ENCODE assay signal across 9 cellular contexts in the genomic region with DNA sequence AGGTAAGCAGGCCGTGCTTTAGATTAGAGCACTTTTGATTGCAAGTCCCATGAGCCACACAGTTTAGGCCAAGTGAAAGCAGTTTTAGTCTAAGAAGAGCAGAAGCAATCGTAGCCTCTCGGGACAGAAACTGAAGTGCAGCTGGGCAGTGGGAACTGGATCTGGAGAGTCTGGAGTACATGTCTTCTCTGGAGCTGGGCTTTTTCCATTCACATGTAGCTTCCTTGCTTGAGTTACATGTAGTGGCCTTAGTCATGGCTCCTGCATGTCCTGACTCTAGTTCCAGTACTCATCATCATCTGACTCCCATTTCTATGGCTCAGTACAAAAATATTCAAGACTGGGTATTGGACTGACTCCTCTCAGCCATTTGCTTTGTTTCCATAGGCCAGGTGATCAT. TPM values are rescaled to one million over a fixed set of nuclear protein-coding genes. Genes with fewer than 3 reads are reported as not detected.
DNase-seq lines count a peak whose midpoint lies in the region; ATAC-seq and TF ChIP-seq lines count a peak whose summit lies in the region.
"Had no signal": no experiment of that assay in that cellular context is flagged by ENCODE, and none has a peak within 500 bp of the region (broad histone marks: within the 10 kb centered on the region; RNA-seq: fewer than 3 reads in every experiment).

No MANE protein-coding gene starts in this region.

- DNase-seq in M059J (ENCODE audit: low read depth) (peak; percentile 63), chondrocyte (ENCODE audit: low spot score) (no peak), hepatocyte (ENCODE audit: low spot score) (no peak), upper lobe of right lung (no peak), spleen (no peak)
- no peak for DNase-seq in activated T-cell treated with anti-CD3 and anti-CD28 coated beads, Interleukin-2, amount 50 U/mL, for 48 hours
- DNase-seq: activated CD8-positive, alpha-beta memory T cell treated with anti-CD3 and anti-CD28 coated beads, Interleukin-2, amount 10 ng/mL, durations not matched to agents 7 days and 5 days; NCI-H1694 treated with DMSO at 0.1 percent for 48 hours had no signal

- no peak overlapping the region for H3K4me3 Mint-ChIP-seq in chondrocyte (ENCODE audit: unreplicated experiment)
- H3K4me3 Mint-ChIP-seq: activated CD8-positive, alpha-beta memory T cell treated with anti-CD3 and anti-CD28 coated beads, Interleukin-2, amount 10 ng/mL, durations not matched to agents 7 days and 5 days had no signal

- H3K36me3 Mint-ChIP-seq in chondrocyte (ENCODE audit: low read depth) = peaks cover 1% of the 10 kb centered on the region
- H3K36me3 Mint-ChIP-seq: activated CD8-positive, alpha-beta memory T cell treated with anti-CD3 and anti-CD28 coated beads, Interleukin-2, amount 10 ng/mL, durations not matched to agents 7 days and 5 days had no signal

- no peak overlapping the region for H2AFZ ChIP-seq in hepatocyte

- no peaks in the 10 kb centered on the region for H3K27me3 ChIP-seq in hepatocyte
- no peaks in the 10 kb centered on the region for H3K27me3 ChIP-seq in upper lobe of right lung
- H3K27me3 ChIP-seq in spleen (replicated peaks in 1 of 7) = no peaks in the 10 kb centered on the region

- H3K4me2 ChIP-seq in hepatocyte = no peak overlapping the region

- H3K27me3 Mint-ChIP-seq in chondrocyte (ENCODE audit: low read depth) = no peaks in the 10 kb centered on the region
- H3K27me3 Mint-ChIP-seq: activated CD8-positive, alpha-beta memory T cell treated with anti-CD3 and anti-CD28 coated beads, Interleukin-2, amount 10 ng/mL, durations not matched to agents 7 days and 5 days had no signal

- H3K36me3 ChIP-seq in hepatocyte (replicated peaks; ENCODE audit: insufficient read depth, low read depth) (no peaks in the 10 kb centered on the region), upper lobe of right lung (no peaks in the 10 kb centered on the region), spleen (peaks cover 0 to 9% (median 0%) of the 10 kb centered on the region in 6 donors)

- intact Hi-C loops in upper lobe of right lung (cut with DNase I) = no loop called here
- intact Hi-C loops in spleen (cut with DNase I; ENCODE audit: low total_unique reads) = loop anchor here (5.0 kb wide), 1 partner anchor 85 kb away; no protein-coding TSS in a partner anchor

- no peak for TF ChIP-seq POLR2A in spleen (IDR thresholded peaks at IDR 0.05)

- WGBS in hepatocyte (ENCODE audit: low lambda C conversion rate, missing lambda C conversion rate) = 91% methylated on average over 3 of the region's 3 CpGs
- 69 to 84% (median 72%) methylated on average over 3 of the region's 3 CpGs for WGBS in spleen, 5 donors

- no peaks in the 10 kb centered on the region for H3K9me3 Mint-ChIP-seq in chondrocyte (ENCODE audit: low read depth)

- H3K27ac ChIP-seq in hepatocyte (peak overlapping the region; percentile 44), upper lobe of right lung (peak overlapping the region; percentile 32), spleen (no peak overlapping the region)

- H3K4me1 Mint-ChIP-seq in chondrocyte (ENCODE audit: low read depth) = peaks cover 46% of the 10 kb centered on the region

- H3K4me1 ChIP-seq in hepatocyte (ENCODE audit: insufficient read depth) (no peaks in the 10 kb centered on the region), upper lobe of right lung (peaks cover 24% of the 10 kb centered on the region), spleen (peaks cover 8 to 85% (median 56%) of the 10 kb centered on the region in 6 donors)

- no peak for TF ChIP-seq CTCF in chondrocyte (IDR thresholded peaks at IDR 0.05)
- no peak for TF ChIP-seq CTCF in hepatocyte (IDR thresholded peaks at IDR 0.05; ENCODE audit: poor library complexity)
- TF ChIP-seq CTCF in upper lobe of right lung (IDR thresholded peaks at IDR 0.05) = no peak
- no peak for TF ChIP-seq CTCF in spleen (IDR thresholded peaks at IDR 0.05 in 8 of 11, conservative IDR thresholded peaks at IDR 0.05 in 3 of 11)

- H3K4me3 ChIP-seq in hepatocyte (no peak overlapping the region), upper lobe of right lung (no peak overlapping the region), spleen (no peak overlapping the region)

- H3K27ac Mint-ChIP-seq in chondrocyte (ENCODE audit: unreplicated experiment) = peak overlapping the region; percentile 81
- H3K27ac Mint-ChIP-seq: activated CD8-positive, alpha-beta memory T cell treated with anti-CD3 and anti-CD28 coated beads, Interleukin-2, amount 10 ng/mL, durations not matched to agents 7 days and 5 days had no signal

- ATAC-seq in upper lobe of right lung = peak; percentile 21
- ATAC-seq in GM18861 (IDR thresholded peaks at IDR 0.05; ENCODE audit: unreplicated experiment) = no peak
- ATAC-seq: activated CD8-positive, alpha-beta memory T cell treated with anti-CD3 and anti-CD28 coated beads, Interleukin-2, amount 10 ng/mL, durations not matched to agents 7 days and 5 days had no signal

- no peaks in the 10 kb centered on the region for H3K9me3 ChIP-seq in hepatocyte (ENCODE audit: low read depth)
- no peaks in the 10 kb centered on the region for H3K9me3 ChIP-seq in upper lobe of right lung
- no peaks in the 10 kb centered on the region for H3K9me3 ChIP-seq in spleen

- peaks cover 8% of the 10 kb centered on the region for H4K20me1 ChIP-seq in hepatocyte (ENCODE audit: insufficient read depth, poor library complexity, severe bottlenecking)

- peaks cover 97% of the 10 kb centered on the region for H3K79me2 ChIP-seq in hepatocyte

- H3K9me2 ChIP-seq in hepatocyte (replicated peaks; ENCODE audit: insufficient read depth) = no peaks in the 10 kb centered on the region

RNA-seq across cellular contexts. Expression of a gene that starts 16.7 kb away (rescaled TPM):
- 219 and 225 TPM in 2 replicates for total RNA-seq in M059J (2014; rRNA removed; shearing (Covaris generic))
- 63.8 to 69.4 TPM (median 66.9 TPM) in 3 replicates for total RNA-seq in chondrocyte
- 89.0 and 111 TPM in 2 replicates for total RNA-seq in hepatocyte
- polyA plus RNA-seq in hepatocyte = 145 and 151 TPM in 2 replicates
- total RNA-seq in upper lobe of right lung = 63.4 TPM
- total RNA-seq in spleen = 100 to 1,000 TPM in 1 of 7 donors, 10 to 100 TPM in 6; 53.0 to 105 (median 72.5) TPM
- 100 to 1,000 TPM in 1 of 3 donors, 10 to 100 TPM in 2; 68.7 to 106 (median 84.8) TPM for polyA plus RNA-seq in spleen

Comparison
In these comparisons a context has a peak if more than half of its experiments do, and no peak if none do; other contexts are left out.
1. H3K27ac ChIP-seq: peak in hepatocyte (single experiment) and upper lobe of right lung (single experiment); none in spleen (0 of 8).